8 cellular contexts compared by ENCODE assay signal in genomic region chr1:201537966-201538617, GRCh38. TPM values are rescaled to one million over a fixed set of nuclear protein-coding genes. Genes with fewer than 3 reads are reported as not detected.
DNase-seq lines count a peak whose midpoint lies in the region; ATAC-seq and TF ChIP-seq lines count a peak whose summit lies in the region.

No MANE protein-coding gene starts in this region.

- peaks cover 19% of the 10 kb centered on the region for H3K4me1 Mint-ChIP-seq in T-helper 17 cell

- ATAC-seq in T-helper 17 cell (no peak), sciatic nerve (peak; percentile 23), GM21515 (IDR thresholded peaks at IDR 0.05; ENCODE audit: unreplicated experiment) (no peak), HG03469 (IDR thresholded peaks at IDR 0.05; ENCODE audit: unreplicated experiment) (no peak), HG02981 (IDR thresholded peaks at IDR 0.05; ENCODE audit: unreplicated experiment) (no peak)

- peak overlapping the region; percentile 73 for H3K4me3 ChIP-seq in H7 (ENCODE audit: insufficient read depth, low read depth, low read length)
- H3K4me3 ChIP-seq in foreskin fibroblast (ENCODE audit: low read depth in 1 of 2, low read length in 2 of 2) = peak overlapping the region; percentile 80 to 86

- H3K9me3 ChIP-seq in T-helper 17 cell (ENCODE audit: control insufficient read depth, low read length, poor library complexity, severe bottlenecking) = no peaks in the 10 kb centered on the region

- DNase-seq in H7 = peak; percentile 69
- DNase-seq in T-helper 17 cell = no peak
- DNase-seq in foreskin fibroblast = no peak
- no peak for DNase-seq in sciatic nerve (ENCODE audit: low spot score)
- DNase-seq in SK-N-DZ (ENCODE audit: low spot score) = no peak

- H3K27me3 ChIP-seq in H7 (ENCODE audit: control insufficient read depth, insufficient read depth, low read length) = peaks cover 48% of the 10 kb centered on the region

- H3K4me3 Mint-ChIP-seq in T-helper 17 cell = peak overlapping the region; percentile 86

- peaks cover 4% of the 10 kb centered on the region for H3K36me3 Mint-ChIP-seq in T-helper 17 cell (ENCODE audit: low read depth)

- no peak for TF ChIP-seq CTCF in foreskin fibroblast (IDR thresholded peaks at IDR 0.05; ENCODE audit: low read depth, low read length)

- H3K36me3 ChIP-seq in H7 (replicated peaks; ENCODE audit: control insufficient read depth, insufficient read depth, low read length) = no peaks in the 10 kb centered on the region

- H3K27me3 Mint-ChIP-seq in T-helper 17 cell = peaks cover 77% of the 10 kb centered on the region

- peak overlapping the region; percentile 16 for H3K27ac Mint-ChIP-seq in T-helper 17 cell

- intact Hi-C loops in sciatic nerve (cut with DNase I) = no loop called here

RNA-seq across cellular contexts. Expression of gene NAV1, which starts 0.8 kb away (rescaled TPM):
- 13.2 and 16.7 TPM in 2 replicates for total RNA-seq in H7 (2014; rRNA removed; shearing (Covaris generic))
- total RNA-seq in T-helper 17 cell (1 to 10 TPM; 3.8 to 3.9 TPM), sciatic nerve (84.0 TPM)
- polyA plus RNA-seq in SK-N-DZ (2014; cell fraction: cytosol; rRNA removed) = 1.00 and 1.4 TPM in 2 replicates
- 0.65 and 0.95 TPM in 2 replicates for polyA plus RNA-seq in SK-N-DZ (2014; cell fraction: nucleus; rRNA removed)

RNA-seq across cellular contexts. Expression of gene CSRP1, which starts 31.2 kb away (rescaled TPM):
- total RNA-seq in H7 (2014; rRNA removed; shearing (Covaris generic)) = 0.73 and 0.74 TPM in 2 replicates
- total RNA-seq in T-helper 17 cell = 10 to 100 TPM; 37.2 to 51.7 TPM
- total RNA-seq in sciatic nerve = 768 TPM
- 8.2 and 16.9 TPM in 2 replicates for polyA plus RNA-seq in SK-N-DZ (2014; cell fraction: cytosol; rRNA removed)
- polyA plus RNA-seq in SK-N-DZ (2014; cell fraction: nucleus; rRNA removed) = 4.3 and 10.9 TPM in 2 replicates

Comparison
In these comparisons a context has a peak if more than half of its experiments do, and no peak if none do; other contexts are left out.
1. RNA of gene CSRP1, which starts 31.2 kb away (total RNA-seq): 768 TPM in sciatic nerve (single experiment) and 37.2 to 51.7 TPM in T-helper 17 cell; 0.73 to 0.74 TPM in H7; every median in the first group is over 10 times any median in the second.